Comparison of ENCODE assay signal across 30 cellular contexts in the genomic region with DNA sequence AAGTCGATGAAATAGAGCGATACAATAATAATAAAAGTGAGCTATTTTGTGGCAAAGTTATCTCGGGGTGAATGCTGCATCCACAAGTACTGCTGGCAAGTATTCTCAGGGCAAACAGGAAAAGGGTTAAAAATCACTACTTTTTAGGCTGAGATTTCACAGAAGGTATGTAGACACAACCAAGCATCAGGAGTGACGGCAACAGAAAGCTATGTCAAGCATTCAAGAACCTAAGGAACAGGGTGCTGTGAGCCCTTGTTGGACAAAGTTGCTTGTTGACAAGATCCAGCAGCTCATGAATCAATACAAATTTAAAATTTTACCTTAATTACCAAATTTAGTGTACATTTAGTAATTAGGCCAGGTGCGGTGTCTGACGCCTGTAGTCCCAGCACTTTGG. TPM values are rescaled to one million over a fixed set of nuclear protein-coding genes. Genes with fewer than 3 reads are reported as not detected.
"Had no signal": no experiment of that assay in that cellular context is flagged by ENCODE, and none has a peak within 500 bp of the region (broad histone marks: within the 10 kb centered on the region; RNA-seq: fewer than 3 reads in every experiment).

No MANE protein-coding gene starts in this region.

- H3K4me3 ChIP-seq: esophagus muscularis mucosa, gastroesophageal sphincter had no signal

- ATAC-seq: activated CD4-positive, CD25-positive, alpha-beta regulatory T cell treated with anti-CD3 and anti-CD28 coated beads, Interleukin-2, amount 50 U/mL, for 24 hours; activated CD8-positive, alpha-beta T cell treated with anti-CD3 and anti-CD28 coated beads for 36 hours; activated T-cell treated with anti-CD3 and anti-CD28 coated beads, Interleukin-2, amount 50 U/mL, for 4 hours; activated T-helper 17 cell treated with anti-CD3 and anti-CD28 coated beads, Interleukin-2, amount 50 U/mL, for 72 hours; effector memory CD8-positive, alpha-beta T cell; foreskin keratinocyte; gastroesophageal sphincter; T-helper 17 cell had no signal

- FAIRE-seq: bronchial epithelial cell, colon had no signal

- H3K27ac ChIP-seq: esophagus muscularis mucosa, foreskin keratinocyte, gastroesophageal sphincter, WERI-Rb-1 had no signal

- H3K36me3 ChIP-seq: esophagus muscularis mucosa, gastroesophageal sphincter, WERI-Rb-1 had no signal

- DNase-seq: activated B cell treated with CpG ODN at 0.5 μM for 24 hours; activated CD4-positive, alpha-beta T cell treated with anti-CD3 and anti-CD28 coated beads for 48 hours; activated CD4-positive, alpha-beta T cell treated with anti-CD3 and anti-CD28 coated beads, Interleukin-2, amount 50 U/mL, for 1 hour; activated CD4-positive, alpha-beta T cell treated with anti-CD3 and anti-CD28 coated beads, Interleukin-2, amount 50 U/mL, for 48 hours; activated CD8-positive, alpha-beta memory T cell treated with anti-CD3 and anti-CD28 coated beads for 24 hours; activated CD8-positive, alpha-beta T cell treated with anti-CD3 and anti-CD28 coated beads for 36 hours; activated effector memory CD4-positive, alpha-beta T cell treated with Interleukin-2 at 50 U/mL for 16 hours; activated gamma-delta T cell treated with Interleukin-2 at 50 U/mL for 16 hours; activated naive CD4-positive, alpha-beta T cell treated with anti-CD3 and anti-CD28 coated beads, Interleukin-2, amount 50 U/mL, for 16 hours; activated naive CD4-positive, alpha-beta T cell treated with Interleukin-2 at 50 U/mL for 16 hours; activated T-cell treated with anti-CD3 and anti-CD28 coated beads, Interleukin-2, amount 50 U/mL, for 4 hours; amygdala; aorta; cortex of kidney; dermis blood vessel endothelial cell; effector CD4-positive, alpha-beta T cell; effector memory CD8-positive, alpha-beta T cell; erythroblast; foreskin keratinocyte; T-helper 1 cell; T-helper 17 cell; T1000; WERI-Rb-1 had no signal

- H3K27me3 ChIP-seq: foreskin keratinocyte had no signal

RNA-seq across cellular contexts. Expression of gene C1QL3, which starts 41.2 kb away (rescaled TPM):
- total RNA-seq: activated B cell treated with CpG ODN at 0.5 μM for 24 hours; activated T-cell treated with anti-CD3 and anti-CD28 coated beads, Interleukin-2, amount 50 U/mL, for 4 hours; aorta; bronchial epithelial cell; cardiac septum; esophagus muscularis mucosa; foreskin keratinocyte; T-helper 17 cell had no signal
